ENCODE assay signal across 8 cellular contexts in genomic region chr6:47047479-47048411, GRCh38. TPM values are rescaled to one million over a fixed set of nuclear protein-coding genes. Genes with fewer than 3 reads are reported as not detected.
DNase-seq lines count a peak whose midpoint lies in the region; ATAC-seq and TF ChIP-seq lines count a peak whose summit lies in the region.

No MANE protein-coding gene starts in this region.

- H3K36me3 ChIP-seq in cardiac muscle cell = no peaks in the 10 kb centered on the region
- H3K36me3 ChIP-seq in prostate gland = no peaks in the 10 kb centered on the region

- peak; percentile 82 for TF ChIP-seq CTCF in cardiac muscle cell (IDR thresholded peaks at IDR 0.05; ENCODE audit: low read depth, low read length)
- peak; percentile 26 to 90 (median 86) for TF ChIP-seq CTCF in prostate gland (IDR thresholded peaks at IDR 0.05)

- intact Hi-C loops in activated T-helper 1 cell treated with anti-CD3 and anti-CD28 coated beads, Interleukin-12 subunit alpha, Interleukin-12 subunit beta, Interleukin-2, Interleukin-4 antibody, amounts not matched to agents 30 ng/mL and 10 ng/mL and 1 ng/mL, durations not matched to agents 14 hours and 24 hours and 36 hours (cut with micrococcal nuclease) = loop anchor here (1.0 to 5.0 kb wide), 4 partner anchors 199 to 957 kb away; no protein-coding TSS in a partner anchor
- intact Hi-C loops in prostate gland (cut with DNase I) = loop anchor here (2.0 kb wide), 1 partner anchor 199 kb away; no protein-coding TSS in a partner anchor

- H3K4me3 Mint-ChIP-seq in activated T-helper 1 cell treated with anti-CD3 and anti-CD28 coated beads, Interleukin-12 subunit alpha, Interleukin-12 subunit beta, Interleukin-2, Interleukin-4 antibody, amounts not matched to agents 30 ng/mL and 10 ng/mL and 1 ng/mL, durations not matched to agents 14 hours and 24 hours and 36 hours = no peak overlapping the region

- TF ChIP-seq POLR2A in prostate gland (IDR thresholded peaks at IDR 0.05) = no peak

- H3K9me3 ChIP-seq in cardiac muscle cell (ENCODE audit: low read depth) = no peaks in the 10 kb centered on the region
- H3K9me3 ChIP-seq in prostate gland = no peaks in the 10 kb centered on the region

- H3K36me3 Mint-ChIP-seq in activated T-helper 1 cell treated with anti-CD3 and anti-CD28 coated beads, Interleukin-12 subunit alpha, Interleukin-12 subunit beta, Interleukin-2, Interleukin-4 antibody, amounts not matched to agents 30 ng/mL and 10 ng/mL and 1 ng/mL, durations not matched to agents 14 hours and 24 hours and 36 hours (ENCODE audit: low read depth) = no peaks in the 10 kb centered on the region

- peaks cover 5% of the 10 kb centered on the region for H3K4me1 Mint-ChIP-seq in activated T-helper 1 cell treated with anti-CD3 and anti-CD28 coated beads, Interleukin-12 subunit alpha, Interleukin-12 subunit beta, Interleukin-2, Interleukin-4 antibody, amounts not matched to agents 30 ng/mL and 10 ng/mL and 1 ng/mL, durations not matched to agents 14 hours and 24 hours and 36 hours (ENCODE audit: low read depth)

- 14% methylated on average over 9 of the region's 9 CpGs for WGBS in prostate gland

- H3K27ac ChIP-seq in cardiac muscle cell (no peak overlapping the region), prostate gland (no peak overlapping the region)

- H3K4me3 ChIP-seq in cardiac muscle cell (no peak overlapping the region), prostate gland (no peak overlapping the region)

- H3K27me3 ChIP-seq in cardiac muscle cell (no peaks in the 10 kb centered on the region), prostate gland (replicated peaks; ENCODE audit: insufficient read depth) (no peaks in the 10 kb centered on the region)

- no peaks in the 10 kb centered on the region for H3K9me3 Mint-ChIP-seq in activated T-helper 1 cell treated with anti-CD3 and anti-CD28 coated beads, Interleukin-12 subunit alpha, Interleukin-12 subunit beta, Interleukin-2, Interleukin-4 antibody, amounts not matched to agents 30 ng/mL and 10 ng/mL and 1 ng/mL, durations not matched to agents 14 hours and 24 hours and 36 hours

- no peak overlapping the region for H3K27ac Mint-ChIP-seq in activated T-helper 1 cell treated with anti-CD3 and anti-CD28 coated beads, Interleukin-12 subunit alpha, Interleukin-12 subunit beta, Interleukin-2, Interleukin-4 antibody, amounts not matched to agents 30 ng/mL and 10 ng/mL and 1 ng/mL, durations not matched to agents 14 hours and 24 hours and 36 hours

- peaks cover 3% of the 10 kb centered on the region for H3K27me3 Mint-ChIP-seq in activated T-helper 1 cell treated with anti-CD3 and anti-CD28 coated beads, Interleukin-12 subunit alpha, Interleukin-12 subunit beta, Interleukin-2, Interleukin-4 antibody, amounts not matched to agents 30 ng/mL and 10 ng/mL and 1 ng/mL, durations not matched to agents 14 hours and 24 hours and 36 hours (ENCODE audit: insufficient read depth)

- DNase-seq in DMS 273 (lab: John Stamatoyannopoulos, UW; ENCODE audit: unreplicated experiment) (peak; percentile 88), NCI-H510A treated with DMSO at 0.1 percent for 48 hours (lab: John Stamatoyannopoulos, UW) (peak; percentile 95), cardiac muscle cell (ENCODE audit: low read depth in 1 of 2, low spot score in 1 of 2) (peak; percentile 74 to 80), prostate gland (ENCODE audit: low spot score) (peak; percentile 66)
- peak; percentile 2 for DNase-seq in activated T-helper 1 cell treated with anti-CD3 and anti-CD28 coated beads, Interleukin-12 subunit alpha, Interleukin-12 subunit beta, Interleukin-2, Interleukin-4 antibody, amounts not matched to agents 30 ng/mL and 10 ng/mL and 1 ng/mL, durations not matched to agents 14 hours and 24 hours and 36 hours (ENCODE audit: low spot score)
- no peak for DNase-seq in activated CD4-positive, CD25-positive, alpha-beta regulatory T cell treated with anti-CD3 and anti-CD28 coated beads, Interleukin-2, amount 50 U/mL, for 72 hours

- peaks cover 5% of the 10 kb centered on the region for H3K4me1 ChIP-seq in cardiac muscle cell (ENCODE audit: low read depth)
- peaks cover under 1% of the 10 kb centered on the region for H3K4me1 ChIP-seq in prostate gland (replicated peaks)

- ATAC-seq in GM19043 (IDR thresholded peaks at IDR 0.05; ENCODE audit: low read depth, unreplicated experiment) (peak; percentile 89), HG03442 (IDR thresholded peaks at IDR 0.05; ENCODE audit: unreplicated experiment) (peak; percentile 86)

RNA-seq across cellular contexts. Expression of gene ADGRF1, which starts 5.6 kb away (rescaled TPM):
- total RNA-seq in activated T-helper 1 cell treated with anti-CD3 and anti-CD28 coated beads, Interleukin-12 subunit alpha, Interleukin-12 subunit beta, Interleukin-2, Interleukin-4 antibody, amounts not matched to agents 30 ng/mL and 10 ng/mL and 1 ng/mL, durations not matched to agents 14 hours and 24 hours and 36 hours = not detected in 2 replicates
- not detected in 2 replicates for total RNA-seq in cardiac muscle cell
- polyA plus RNA-seq in cardiac muscle cell = not detected in 2 replicates
- total RNA-seq in prostate gland = 10 to 100 TPM in 1 of 2 donors, 1 to 10 TPM in 1; 5.6 to 11.5 TPM
